In genomic region chr16:23276821-23277220, GRCh38 we compare ENCODE assay signal across 1 cellular context.
TF ChIP-seq lines count a peak whose summit lies in the region.

No MANE protein-coding gene starts in this region.

TF ChIP-seq in GM23338, 12 proteins besides CTCF, POLR2A, EP300 and RAD21:
- TF ChIP-seq ZNF462 (CRISPR knock-in tag; IDR thresholded peaks at IDR 0.05): no peak
- TF ChIP-seq ZNF331 (CRISPR knock-in tag; IDR thresholded peaks at IDR 0.05; ENCODE audit: low read depth): no peak
- TF ChIP-seq JUNB (IDR thresholded peaks at IDR 0.05; ENCODE audit: unreplicated experiment): no peak
- no peak for TF ChIP-seq REST (IDR thresholded peaks at IDR 0.05; ENCODE audit: unreplicated experiment)
- TF ChIP-seq ZNF114 (CRISPR knock-in tag; IDR thresholded peaks at IDR 0.05): no peak
- no peak for TF ChIP-seq EZH2 (IDR thresholded peaks at IDR 0.05; ENCODE audit: low read depth, unreplicated experiment)
